ENCODE assay signal across 21 cellular contexts in the genomic region with DNA sequence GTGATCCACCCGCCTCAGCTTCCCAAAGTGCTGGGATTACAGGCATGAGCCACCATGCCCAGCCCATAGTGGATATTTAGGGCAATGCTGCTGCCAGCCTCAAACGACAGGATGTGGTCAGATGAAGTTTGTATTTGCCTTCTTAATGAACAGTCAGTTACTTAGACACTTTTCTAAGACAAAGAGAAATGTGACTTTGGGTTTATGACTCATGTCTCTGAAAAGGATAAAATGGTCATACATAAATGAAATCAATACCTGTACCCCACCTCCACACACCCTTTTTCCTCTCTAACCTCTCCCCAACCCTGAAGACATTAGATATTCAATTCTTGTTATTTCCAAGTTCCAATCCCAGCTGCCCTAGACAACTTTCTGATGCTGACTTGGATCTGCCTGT.
DNase-seq lines count a peak whose midpoint lies in the region; ATAC-seq, FAIRE-seq and TF ChIP-seq lines count a peak whose summit lies in the region.
"Had no signal": no experiment of that assay in that cellular context is flagged by ENCODE, and none has a peak within 500 bp of the region (broad histone marks: within the 10 kb centered on the region; RNA-seq: fewer than 3 reads in every experiment).

No MANE protein-coding gene starts in this region.

- H3K4me3 ChIP-seq in BLaER1: no peak overlapping the region
- H3K4me3 ChIP-seq in DND-41 (ENCODE audit: low read depth in 1 of 2, low read length in 2 of 2): no peak overlapping the region
- H3K4me3 ChIP-seq in Loucy (ENCODE audit: low read length, poor library complexity, severe bottlenecking): peak overlapping the region; percentile 34
- H3K4me3 ChIP-seq in GM12878: no peak overlapping the region
- H3K4me3 ChIP-seq: K562, thyroid gland had no signal

- H3K36me3 ChIP-seq in BLaER1 (no peaks in the 10 kb centered on the region), DND-41 (ENCODE audit: insufficient read depth, low read length) (no peaks in the 10 kb centered on the region), Loucy (ENCODE audit: insufficient read depth, low read length) (no peaks in the 10 kb centered on the region), GM12878 (ENCODE audit: control insufficient read depth in 2 of 2, insufficient read depth in 2 of 2, low read length in 1 of 2) (no peaks in the 10 kb centered on the region)
- H3K36me3 ChIP-seq: thyroid gland had no signal

- H3K27ac ChIP-seq in BLaER1: peak overlapping the region; percentile 46
- no peak overlapping the region; the same call in 1 of the 2 replicates for H3K27ac ChIP-seq in DND-41 (ENCODE audit: low read length)
- H3K27ac ChIP-seq in GM12878 (ENCODE audit: control insufficient read depth, insufficient read depth): no peak overlapping the region
- H3K27ac ChIP-seq: thyroid gland, VCaP had no signal

- in situ Hi-C loops in GM12878 (cut with MboI): loop anchor here (5.0 kb wide), 1 partner anchor 154 kb away; no protein-coding TSS in a partner anchor

- H3K9me2 ChIP-seq in Loucy (replicated peaks; ENCODE audit: low read depth, low read length): no peaks in the 10 kb centered on the region

- no peaks in the 10 kb centered on the region for H3K27me3 ChIP-seq in BLaER1
- no peaks in the 10 kb centered on the region for H3K27me3 ChIP-seq in DND-41 (ENCODE audit: insufficient read depth, low read length, poor library complexity)
- H3K27me3 ChIP-seq in Loucy (ENCODE audit: insufficient read depth, low read length, poor library complexity, severe bottlenecking): no peaks in the 10 kb centered on the region
- H3K27me3 ChIP-seq in GM12878 (replicated peaks in 1 of 2; ENCODE audit: control insufficient read depth in 2 of 2, insufficient read depth in 2 of 2, low read length in 1 of 2): no peaks in the 10 kb centered on the region
- H3K27me3 ChIP-seq: thyroid gland had no signal

- H3K9me3 ChIP-seq in BLaER1 (peaks cover 56% of the 10 kb centered on the region), DND-41 (ENCODE audit: insufficient read depth, low read length, severe bottlenecking) (peaks cover 30% of the 10 kb centered on the region), Loucy (ENCODE audit: insufficient read depth, low read depth, low read length) (peaks cover 26% of the 10 kb centered on the region; the same call in 1 of the 2 replicates), GM12878 (replicated peaks; ENCODE audit: control insufficient read depth, insufficient read depth, low read length) (peaks cover 14% of the 10 kb centered on the region)
- H3K9me3 ChIP-seq: thyroid gland had no signal

- CTCF ChIA-PET in GM12878 (lab: Yijun Ruan, JAX): interaction anchor here (2.7 kb wide), 1 partner anchor 29 kb away, joined by 10 read pairs; no protein-coding TSS in a partner anchor

- FAIRE-seq in GM12878 (lab: Jason Lieb, UNC): peak; percentile 75
- FAIRE-seq: D721Med, K562 had no signal

- TF ChIP-seq EP300 in GM12878 (IDR thresholded peaks at IDR 0.05; ENCODE audit: borderline replicate concordance in 1 of 2, control insufficient read depth in 1 of 2, low read depth in 2 of 2, low read length in 2 of 2): no peak

- POLR2A ChIA-PET in GM12878 (lab: Charles Lee): no interaction called here

- TF ChIP-seq CTCF in DND-41 (IDR thresholded peaks at IDR 0.05; ENCODE audit: borderline replicate concordance, extremely low read depth, low read length, poor library complexity, severe bottlenecking): no peak
- TF ChIP-seq CTCF in Loucy (conservative IDR thresholded peaks at IDR 0.05; ENCODE audit: low read length): no peak
- TF ChIP-seq CTCF in GM12878 (IDR thresholded peaks at IDR 0.05 in 2 of 3, conservative IDR thresholded peaks at IDR 0.05 in 1 of 3; ENCODE audit: control insufficient read depth in 2 of 3, extremely low read depth in 1 of 3, insufficient read depth in 1 of 3, low read depth in 3 of 3, low read length in 3 of 3): no peak

- H3K79me2 ChIP-seq in DND-41 (ENCODE audit: insufficient read depth, low read length) (no peaks in the 10 kb centered on the region), Loucy (ENCODE audit: insufficient read depth, low read length) (no peaks in the 10 kb centered on the region), GM12878 (ENCODE audit: control insufficient read depth, insufficient read depth, low read length) (no peaks in the 10 kb centered on the region)

- RAD21 ChIA-PET in GM12878 (lab: Charles Lee; ENCODE audit: unreplicated experiment): no interaction called here

- peak; percentile 38 for DNase-seq in DND-41
- DNase-seq in GM12878 (ENCODE audit: low read depth, low spot score): no peak
- DNase-seq: activated CD4-positive, alpha-beta T cell treated with anti-CD3 and anti-CD28 coated beads, Interleukin-2, amount 50 U/mL, for 4 hours; AML-193; caudate nucleus; GDM1; hippocampal formation; NCI-H1105; NCI-H524; SIG-M5; stimulated activated naive B cell treated with anti-CD40 and anti-IgM and Interleukin-4, amounts not matched to agents 10 μg/mL and 1 μg/mL and 100 μg/mL, for 72 hours; thyroid gland had no signal

- no peak overlapping the region for H2AFZ ChIP-seq in DND-41 (ENCODE audit: low read depth, low read length)
- peak overlapping the region; percentile 69 for H2AFZ ChIP-seq in Loucy (ENCODE audit: low read length)
- H2AFZ ChIP-seq in GM12878 (ENCODE audit: control insufficient read depth, low read depth, low read length): no peak overlapping the region

- ATAC-seq in DND-41 (ENCODE audit: insufficient read depth, low read depth) (peak; percentile 81), GM12878 (peak; percentile 35; the same call in 2 of the 3 replicates), GM18907 (IDR thresholded peaks at IDR 0.05; ENCODE audit: unreplicated experiment) (no peak), HG02852 (IDR thresholded peaks at IDR 0.05; ENCODE audit: unreplicated experiment) (no peak), HG03097 (IDR thresholded peaks at IDR 0.05; ENCODE audit: low FRiP score, unreplicated experiment) (no peak)
- ATAC-seq: K562, sciatic nerve had no signal

- peak overlapping the region; percentile 29; the same call in 1 of the 2 replicates for H3K9ac ChIP-seq in BLaER1
- no peak overlapping the region for H3K9ac ChIP-seq in DND-41 (ENCODE audit: low read depth, low read length)
- peak overlapping the region; percentile 54 for H3K9ac ChIP-seq in Loucy (ENCODE audit: low read depth, low read length, poor library complexity, severe bottlenecking)
- no peak overlapping the region for H3K9ac ChIP-seq in GM12878 (ENCODE audit: control insufficient read depth, insufficient read depth, low read length)

- H3K4me1 ChIP-seq in BLaER1 (peaks cover 59% of the 10 kb centered on the region), DND-41 (ENCODE audit: insufficient read depth, low read length) (peaks cover 12% of the 10 kb centered on the region), Loucy (ENCODE audit: insufficient read depth, low read length, poor library complexity, severe bottlenecking) (peaks cover 16% of the 10 kb centered on the region), GM12878 (ENCODE audit: control insufficient read depth, insufficient read depth, low read length) (peaks cover 7% of the 10 kb centered on the region; the same call in 1 of the 2 replicates)
- H3K4me1 ChIP-seq: thyroid gland had no signal

- TF ChIP-seq POLR2A in GM12878 (IDR thresholded peaks at IDR 0.05; ENCODE audit: low read depth, low read length): no peak

- H4K20me1 ChIP-seq in BLaER1 (no peaks in the 10 kb centered on the region), DND-41 (ENCODE audit: insufficient read depth, low read length) (no peaks in the 10 kb centered on the region), Loucy (ENCODE audit: insufficient read depth, low read length, poor library complexity, severe bottlenecking) (no peaks in the 10 kb centered on the region), GM12878 (ENCODE audit: control insufficient read depth, insufficient read depth) (no peaks in the 10 kb centered on the region)

- WGBS in GM12878 (ENCODE audit: insufficient coverage, insufficient replicate concordance, low lambda C conversion rate, missing lambda C conversion rate): 0% methylated on average over 2 of the region's 2 CpGs

- TF ChIP-seq RAD21 in GM12878 (IDR thresholded peaks at IDR 0.05; ENCODE audit: insufficient read depth, low read depth, low read length): no peak

- SMC1A ChIA-PET in GM12878 (lab: Charles Lee; ENCODE audit: uncharacterized antibody, unreplicated experiment): interaction anchor here (3.2 kb wide), 1 partner anchor 261 kb away, joined by 14 read pairs; no protein-coding TSS in a partner anchor

- no peaks in the 10 kb centered on the region for H3F3A ChIP-seq in Loucy (ENCODE audit: low read depth)

- no TSS peak for BruUV-seq in GM12878 (replicated peaks; lab: Mats Ljungman, UMichigan)

- intact Hi-C loops in GM12878 (cut with micrococcal nuclease; ENCODE audit: unreplicated experiment): no loop called here

- peak overlapping the region; percentile 64 for H3K4me2 ChIP-seq in BLaER1
- H3K4me2 ChIP-seq in DND-41 (ENCODE audit: insufficient read depth, low read length): no peak overlapping the region
- peak overlapping the region; percentile 58 for H3K4me2 ChIP-seq in Loucy (ENCODE audit: low read depth, low read length, poor library complexity, severe bottlenecking)
- no peak overlapping the region for H3K4me2 ChIP-seq in GM12878 (ENCODE audit: control insufficient read depth, insufficient read depth)

TF ChIP-seq in GM12878, 131 proteins besides CTCF, POLR2A, EP300 and RAD21 (continues in another document):
- TF ChIP-seq IRF4 (IDR thresholded peaks at IDR 0.05; ENCODE audit: low read depth, low read length) (no peak), BHLHE40 (IDR thresholded peaks at IDR 0.05; ENCODE audit: borderline replicate concordance in 1 of 2, low read depth in 2 of 2, low read length in 1 of 2) (no peak), RB1 (IDR thresholded peaks at IDR 0.05; ENCODE audit: borderline replicate concordance) (no peak), NR2C1 (IDR thresholded peaks at IDR 0.05) (no peak), MEF2A (IDR thresholded peaks at IDR 0.05; ENCODE audit: insufficient read depth, low read depth, low read length) (no peak)
- TF ChIP-seq, protein P1, sequence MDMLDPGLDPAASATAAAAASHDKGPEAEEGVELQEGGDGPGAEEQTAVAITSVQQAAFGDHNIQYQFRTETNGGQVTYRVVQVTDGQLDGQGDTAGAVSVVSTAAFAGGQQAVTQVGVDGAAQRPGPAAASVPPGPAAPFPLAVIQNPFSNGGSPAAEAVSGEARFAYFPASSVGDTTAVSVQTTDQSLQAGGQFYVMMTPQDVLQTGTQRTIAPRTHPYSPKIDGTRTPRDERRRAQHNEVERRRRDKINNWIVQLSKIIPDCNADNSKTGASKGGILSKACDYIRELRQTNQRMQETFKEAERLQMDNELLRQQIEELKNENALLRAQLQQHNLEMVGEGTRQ (IDR thresholded peaks at IDR 0.05; ENCODE audit: borderline replicate concordance, low read depth, low read length): no peak

Comparison
In these comparisons a context has a peak if more than half of its experiments do, and no peak if none do; other contexts are left out.
1. H3K4me2 ChIP-seq: peak in BLaER1 (single experiment) and Loucy (single experiment); none in DND-41 (single experiment) and GM12878 (single experiment).
2. H3K9ac ChIP-seq: peak in BLaER1 (single experiment) and Loucy (single experiment); none in DND-41 (single experiment) and GM12878 (single experiment).
3. ATAC-seq: peak in DND-41 (single experiment) and GM12878 (single experiment); none in GM18907 (single experiment), HG02852 (single experiment) and HG03097 (single experiment).